Comparison of ENCODE assay signal across 8 cellular contexts in the genomic region with DNA sequence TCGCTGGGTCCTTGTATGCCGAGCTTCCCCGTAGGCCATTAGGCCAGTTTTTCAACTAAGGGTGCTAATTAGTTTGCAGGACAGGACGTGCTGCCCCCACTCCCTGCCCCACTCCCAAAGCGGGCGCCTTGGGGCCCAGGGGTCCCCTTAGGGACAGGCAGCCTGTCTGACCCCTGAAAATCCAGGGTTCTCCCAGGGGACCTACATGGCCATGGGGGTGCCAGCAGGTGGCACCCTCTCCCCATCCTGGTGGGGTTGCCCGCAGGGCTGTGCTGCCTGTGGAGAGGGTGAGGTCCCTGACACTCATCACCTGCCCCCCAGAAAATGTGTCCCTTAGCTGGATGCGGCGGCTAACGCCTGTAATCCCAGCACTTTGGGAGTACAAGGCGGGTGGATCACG. TPM values are rescaled to one million over a fixed set of nuclear protein-coding genes. Genes with fewer than 3 reads are reported as not detected.
A peak's percentile ranks its signal among the peaks of the same experiment; 100 is the strongest.
DNase-seq lines count a peak whose midpoint lies in the region; ATAC-seq lines count a peak whose summit lies in the region.

No MANE protein-coding gene starts in this region.

- ATAC-seq in left cardiac atrium (peak; percentile 72 to 81), HG03442 (IDR thresholded peaks at IDR 0.05; ENCODE audit: unreplicated experiment) (no peak)

- peak; percentile 14 for DNase-seq in DMS79 treated with DMSO at 0.1 percent for 48 hours (lab: John Stamatoyannopoulos, UW)
- DNase-seq in DMS79 (lab: John Stamatoyannopoulos, UW): no peak
- DNase-seq in NCI-H2171 (lab: John Stamatoyannopoulos, UW): peak; percentile 30
- peak; percentile 39 for DNase-seq in activated naive CD4-positive, alpha-beta T cell treated with Interleukin-2 at 50 U/mL for 16 hours
- no peak for DNase-seq in left cardiac atrium
- peak; percentile 37 to 48 for DNase-seq in stimulated activated CD4-positive, alpha-beta T cell treated with anti-CD3 and anti-CD28 coated beads, Interleukin-1b, Interleukin-23, amount 100 ng/mL, for 4 hours (ENCODE audit: low read depth in 2 of 2)
- no peak for DNase-seq in NCI-H526 treated with DMSO at 0.1 percent for 48 hours (lab: John Stamatoyannopoulos, UW)

- intact Hi-C loops in left cardiac atrium (cut with DNase I): loop anchor here in 1 of 2 donors (5.0 kb wide), 1 partner anchor 90 kb away; the partner anchor contains the start of gene SNAPC4

RNA-seq across cellular contexts. Expression of gene CCDC187, which starts 8.5 kb away (rescaled TPM):
- not detected for total RNA-seq in left cardiac atrium

RNA-seq across cellular contexts. Expression of gene GPSM1, which starts 14.9 kb away (rescaled TPM):
- total RNA-seq in left cardiac atrium: 10 to 100 TPM; 55.6 to 58.6 TPM

RNA-seq across cellular contexts. Expression of gene DNLZ, which starts 51.1 kb away (rescaled TPM):
- 10 to 100 TPM; 23.2 to 30.6 TPM for total RNA-seq in left cardiac atrium

Comparison
In these comparisons a context has a peak if more than half of its experiments do, and no peak if none do; other contexts are left out.
1. DNase-seq: peak in DMS79 treated with DMSO at 0.1 percent for 48 hours (single experiment), NCI-H2171 (single experiment), activated naive CD4-positive, alpha-beta T cell treated with Interleukin-2 at 50 U/mL for 16 hours (single experiment) and stimulated activated CD4-positive, alpha-beta T cell treated with anti-CD3 and anti-CD28 coated beads, Interleukin-1b, Interleukin-23, amount 100 ng/mL, for 4 hours (2 of 2); none in DMS79 (single experiment), left cardiac atrium (single experiment) and NCI-H526 treated with DMSO at 0.1 percent for 48 hours (single experiment).